In the genomic region with DNA sequence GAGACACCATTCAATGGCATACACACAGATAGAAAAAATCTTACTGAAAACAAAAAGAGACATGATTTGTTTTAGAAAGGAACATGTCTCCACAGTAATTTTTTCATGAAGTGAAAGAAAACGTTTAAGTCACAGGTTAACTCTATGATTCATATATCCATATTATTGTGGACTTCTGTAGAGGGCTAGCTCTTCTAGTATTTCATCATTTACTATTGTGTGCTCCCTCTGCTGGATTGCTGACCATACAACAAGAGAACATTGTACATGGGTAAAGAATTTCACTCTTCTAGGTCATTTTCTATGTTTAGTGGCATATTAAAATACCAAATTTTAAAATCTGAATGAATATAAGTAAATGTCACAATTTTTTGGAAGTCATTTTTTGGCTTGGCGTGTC, we compare ENCODE assay signal across 11 cellular contexts.
DNase-seq lines count a peak whose midpoint lies in the region; ATAC-seq, FAIRE-seq and TF ChIP-seq lines count a peak whose summit lies in the region.
"Had no signal": no experiment of that assay in that cellular context is flagged by ENCODE, and none has a peak within 500 bp of the region (broad histone marks: within the 10 kb centered on the region; RNA-seq: fewer than 3 reads in every experiment).

No MANE protein-coding gene starts in this region.

- H3K27ac Mint-ChIP-seq in HFFc6 (no peak overlapping the region), immature natural killer cell (no peak overlapping the region)
- H3K27ac Mint-ChIP-seq: activated T-cell treated with anti-CD3 and anti-CD28 coated beads, Interleukin-2, amount 50 U/mL, for 72 hours had no signal

- H3K36me3 ChIP-seq in kidney (ENCODE audit: control insufficient read depth in 1 of 2, insufficient read depth in 2 of 2, low read length in 2 of 2) (no peaks in the 10 kb centered on the region), spleen (no peaks in the 10 kb centered on the region)

- ATAC-seq in HG03439 (IDR thresholded peaks at IDR 0.05; ENCODE audit: unreplicated experiment), result no peak
- ATAC-seq: activated T-cell treated with anti-CD3 and anti-CD28 coated beads, Interleukin-2, amount 50 U/mL, for 72 hours; stimulated activated naive CD8-positive, alpha-beta T cell treated with anti-CD3 and anti-CD28 coated beads, Interleukin-15, Interleukin-2, amounts not matched to agents 100 U/mL and 50 U/mL, for 24 hours had no signal

- no peak for FAIRE-seq in kidney (lab: Jason Lieb, UNC)

- H3K9me3 Mint-ChIP-seq in HFFc6, result peaks cover 9% of the 10 kb centered on the region
- peaks cover 0 to 8% (median 3%) of the 10 kb centered on the region in 6 donors for H3K9me3 Mint-ChIP-seq in immature natural killer cell
- H3K9me3 Mint-ChIP-seq: activated T-cell treated with anti-CD3 and anti-CD28 coated beads, Interleukin-2, amount 50 U/mL, for 72 hours had no signal

- H3K4me3 ChIP-seq in kidney (ENCODE audit: low read length in 2 of 2), result no peak overlapping the region
- H3K4me3 ChIP-seq in spleen, result no peak overlapping the region

- H3K36me3 Mint-ChIP-seq in HFFc6 (ENCODE audit: low read depth) (no peaks in the 10 kb centered on the region), immature natural killer cell (no peaks in the 10 kb centered on the region)

- H3K27me3 Mint-ChIP-seq in HFFc6 (ENCODE audit: insufficient read depth) (no peaks in the 10 kb centered on the region), immature natural killer cell (ENCODE audit: low read depth in 3 of 3) (peaks cover 3 to 8% (median 3%) of the 10 kb centered on the region in 3 donors)

- no peaks in the 10 kb centered on the region for H3K27me3 ChIP-seq in spleen (replicated peaks in 1 of 7)

- no peaks in the 10 kb centered on the region for H3K9me3 ChIP-seq in kidney (ENCODE audit: control insufficient read depth in 1 of 2, low read length in 2 of 2)
- H3K9me3 ChIP-seq in spleen, result peaks cover 0 to 11% (median 0%) of the 10 kb centered on the region in 8 donors

- peak; percentile 52 for DNase-seq in DMS53 treated with DMSO at 0.1 percent for 48 hours (lab: John Stamatoyannopoulos, UW; ENCODE audit: unreplicated experiment)
- DNase-seq in HFFc6, result no peak
- peak; percentile 76 for DNase-seq in RKO (ENCODE audit: low spot score)
- DNase-seq in kidney, result no peak
- DNase-seq in DMS153 (lab: John Stamatoyannopoulos, UW), result no peak
- DNase-seq in immature natural killer cell, result no peak
- DNase-seq in spleen, result no peak
- DNase-seq: activated T-cell treated with anti-CD3 and anti-CD28 coated beads, Interleukin-2, amount 50 U/mL, for 72 hours; NCI-H226; stimulated activated naive CD8-positive, alpha-beta T cell treated with anti-CD3 and anti-CD28 coated beads, Interleukin-15, Interleukin-2, amounts not matched to agents 100 U/mL and 50 U/mL, for 24 hours had no signal

- no peaks in the 10 kb centered on the region for H3K4me1 ChIP-seq in kidney (ENCODE audit: control insufficient read depth in 1 of 2, insufficient read depth in 1 of 2, low read depth in 1 of 2, low read length in 2 of 2)
- H3K4me1 ChIP-seq in spleen, result no peaks in the 10 kb centered on the region

- TF ChIP-seq POLR2A in spleen (IDR thresholded peaks at IDR 0.05), result no peak

- H3K27ac ChIP-seq in kidney (ENCODE audit: low read depth in 2 of 2, low read length in 2 of 2) (no peak overlapping the region), spleen (no peak overlapping the region)

- H3K4me1 Mint-ChIP-seq in HFFc6 (ENCODE audit: low read depth) (no peaks in the 10 kb centered on the region), immature natural killer cell (no peaks in the 10 kb centered on the region)

- intact Hi-C loops in kidney (cut with DNase I) (no loop called here), spleen (cut with DNase I; ENCODE audit: low total_unique reads) (no loop called here)

- WGBS in spleen, 5 donors, result 29 to 50% (median 45%) methylated on average over 2 of the region's 2 CpGs

- peak; percentile 14; the same call in 1 of the 2 replicates for TF ChIP-seq CTCF in HFFc6 (IDR thresholded peaks at IDR 0.05)
- peak; percentile 21 for TF ChIP-seq CTCF in kidney (IDR thresholded peaks at IDR 0.05; ENCODE audit: borderline replicate concordance, extremely low read depth, insufficient read depth)
- TF ChIP-seq CTCF in spleen (IDR thresholded peaks at IDR 0.05 in 8 of 11, conservative IDR thresholded peaks at IDR 0.05 in 3 of 11), result no peak

- no peak overlapping the region for H3K9ac ChIP-seq in kidney (ENCODE audit: low read length in 2 of 2)

- H3K4me3 Mint-ChIP-seq in HFFc6, result no peak overlapping the region
- no peak overlapping the region for H3K4me3 Mint-ChIP-seq in immature natural killer cell
- H3K4me3 Mint-ChIP-seq: activated T-cell treated with anti-CD3 and anti-CD28 coated beads, Interleukin-2, amount 50 U/mL, for 72 hours had no signal

Comparison
In these comparisons a context has a peak if more than half of its experiments do, and no peak if none do; other contexts are left out.
1. DNase-seq: peak in DMS53 treated with DMSO at 0.1 percent for 48 hours (single experiment) and RKO (single experiment); none in HFFc6 (single experiment), kidney (single experiment), DMS153 (single experiment), immature natural killer cell (0 of 3) and spleen (single experiment).
2. CTCF ChIP-seq: peak in HFFc6 (single experiment) and kidney (single experiment); none in spleen (0 of 11).